In the genomic region with DNA sequence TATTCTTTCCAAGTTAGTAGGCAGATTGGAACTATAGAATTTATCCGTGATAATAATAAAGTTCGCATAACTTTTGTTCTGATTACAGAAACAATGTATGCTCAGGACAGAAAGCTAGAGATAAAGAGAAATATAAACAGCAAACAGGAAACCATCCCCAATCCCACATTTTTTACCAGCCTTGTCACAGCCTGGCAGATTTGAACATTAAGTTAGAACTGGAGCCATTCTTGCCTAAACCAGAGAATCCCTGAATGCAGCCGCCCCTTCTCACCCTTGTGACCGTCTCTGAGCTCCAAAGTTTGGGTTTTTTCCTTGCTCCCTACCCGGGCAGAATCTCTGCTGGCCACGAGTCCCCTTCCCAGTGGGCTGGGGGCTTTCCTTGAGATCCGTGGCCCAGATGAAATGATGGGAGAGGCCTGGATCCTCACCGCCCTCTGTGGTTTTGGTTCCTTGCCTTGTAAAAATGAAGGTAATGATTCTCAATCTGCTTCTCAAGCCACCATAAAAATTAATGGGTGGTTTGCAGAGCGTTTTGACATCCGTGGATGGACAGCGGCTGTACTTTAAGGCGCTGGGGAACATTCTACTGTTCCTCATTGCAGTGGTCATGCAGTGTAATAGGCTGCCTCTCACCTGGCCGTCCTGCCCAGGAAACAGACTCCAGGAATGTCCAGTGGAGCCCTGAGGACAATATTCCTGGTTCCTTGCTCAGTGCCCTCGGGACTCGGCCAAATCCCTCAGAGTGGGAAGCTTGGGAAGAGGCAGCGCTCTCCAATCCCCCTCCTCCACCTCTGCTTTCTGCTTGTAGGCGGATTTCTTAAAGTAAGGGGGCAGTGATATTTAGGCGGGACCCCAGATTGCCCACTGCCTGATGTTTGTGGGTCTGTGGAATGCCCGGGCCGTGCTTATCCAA, we compare ENCODE assay signal across 8 cellular contexts. TPM values are rescaled to one million over a fixed set of nuclear protein-coding genes. Genes with fewer than 3 reads are reported as not detected.
DNase-seq lines count a peak whose midpoint lies in the region; ATAC-seq and TF ChIP-seq lines count a peak whose summit lies in the region.

No MANE protein-coding gene starts in this region.

- ATAC-seq in HG02623 (IDR thresholded peaks at IDR 0.05; ENCODE audit: unreplicated experiment) (no peak), HG03457 (IDR thresholded peaks at IDR 0.05; ENCODE audit: unreplicated experiment) (no peak)

- no peaks in the 10 kb centered on the region for H3K27me3 ChIP-seq in BE2C

- H3K4me1 Mint-ChIP-seq in nephron: peaks cover 63% of the 10 kb centered on the region

- H3K4me1 ChIP-seq in BE2C: peaks cover 19% of the 10 kb centered on the region

- H3K27ac Mint-ChIP-seq in nephron: peak overlapping the region; percentile 72 to 95 (median 76)

- TF ChIP-seq CTCF in BE2C (IDR thresholded peaks at IDR 0.05; ENCODE audit: low read depth, low read length) (no peak), epithelial cell of esophagus (IDR thresholded peaks at IDR 0.05; ENCODE audit: insufficient read depth, low read depth, low read length, missing control alignments) (no peak), nephron (IDR thresholded peaks at IDR 0.05; ENCODE audit: unreplicated experiment in 3 of 3) (no peak)

- no peaks in the 10 kb centered on the region for H3K36me3 Mint-ChIP-seq in nephron (ENCODE audit: low read depth)

- H3K4me3 ChIP-seq in BE2C (ENCODE audit: low read depth, low read length) (peak overlapping the region; percentile 81), epithelial cell of esophagus (ENCODE audit: low read length) (peak overlapping the region; percentile 72)

- H3K4me3 Mint-ChIP-seq in nephron: peak overlapping the region; percentile 86 to 91 (median 87)

- H3K9me3 ChIP-seq in BE2C: no peaks in the 10 kb centered on the region; the same call in 1 of the 2 replicates

- H3K27me3 Mint-ChIP-seq in nephron (ENCODE audit: low read depth): peaks cover 10% of the 10 kb centered on the region

- no peaks in the 10 kb centered on the region for H3K9me3 Mint-ChIP-seq in nephron

- H3K36me3 ChIP-seq in BE2C: no peaks in the 10 kb centered on the region

- DNase-seq in BE2C (no peak), M059J (ENCODE audit: low read depth) (peak; percentile 63), epithelial cell of esophagus (ENCODE audit: low read depth) (no peak), mucosa of gallbladder (ENCODE audit: low spot score) (no peak), NCI-H2107 (lab: John Stamatoyannopoulos, UW) (no peak)

RNA-seq across cellular contexts. Expression of gene SH3BP4, which starts 1.6 kb away (rescaled TPM):
- polyA plus RNA-seq in BE2C (2012; ENCODE audit: insufficient read depth, insufficient read length, low read depth): 9.0 TPM
- 56.4 and 89.1 TPM in 2 replicates for total RNA-seq in M059J (2014; rRNA removed; shearing (Covaris generic))
- 51.7 TPM for total RNA-seq in mucosa of gallbladder
